Comparison of ENCODE assay signal across 20 cellular contexts in genomic region chr7:142917447-142917846, GRCh38. TPM values are rescaled to one million over a fixed set of nuclear protein-coding genes. Genes with fewer than 3 reads are reported as not detected.
DNase-seq lines count a peak whose midpoint lies in the region; ATAC-seq and TF ChIP-seq lines count a peak whose summit lies in the region.
"Had no signal": no experiment of that assay in that cellular context is flagged by ENCODE, and none has a peak within 500 bp of the region (broad histone marks: within the 10 kb centered on the region; RNA-seq: fewer than 3 reads in every experiment).

No MANE protein-coding gene starts in this region.

- H3K4me1 Mint-ChIP-seq in T-helper 17 cell: no peaks in the 10 kb centered on the region
- H3K4me1 Mint-ChIP-seq: B cell had no signal

- no peak overlapping the region for H3K4me2 ChIP-seq in Karpas-422 (ENCODE audit: low read depth, low read length, poor library complexity, severe bottlenecking)

- peak overlapping the region; percentile 70 for H3K27ac Mint-ChIP-seq in T-helper 17 cell
- H3K27ac Mint-ChIP-seq: B cell; CD4-positive, alpha-beta T cell; CD8-positive, alpha-beta T cell had no signal

- no peaks in the 10 kb centered on the region for H3K79me2 ChIP-seq in Karpas-422 (ENCODE audit: low read length)

- H3K27ac ChIP-seq in Karpas-422 (ENCODE audit: low read length): no peak overlapping the region
- H3K27ac ChIP-seq in vagina: no peak overlapping the region
- H3K27ac ChIP-seq: BLaER1 treated with 17β-estradiol and CSF1 and Interleukin-3, amounts not matched to agents 10 nM and 100 nM; C4-2B had no signal

- H3K9me2 ChIP-seq in Karpas-422 (replicated peaks; ENCODE audit: insufficient read depth, low read length): no peaks in the 10 kb centered on the region

- ATAC-seq in T-helper 17 cell (no peak), Right ventricle myocardium inferior (no peak)
- ATAC-seq: CD8-positive, alpha-beta T cell had no signal

- peak; percentile 16 for DNase-seq in Karpas-422
- DNase-seq in T-helper 17 cell: no peak
- DNase-seq in islet precursor cell: peak; percentile 10
- peak; percentile 52 to 55 for DNase-seq in vagina (ENCODE audit: extremely low spot score in 2 of 2)
- no peak for DNase-seq in Right ventricle myocardium inferior (ENCODE audit: missing footprints)
- no peak for DNase-seq in AG20443 (ENCODE audit: low spot score)
- DNase-seq in GOT3 (lab: John Stamatoyannopoulos, UW): no peak
- DNase-seq: 8988T; ACHN; AML-193; Caco-2; Calu3; CD4-positive, alpha-beta T cell; CD8-positive, alpha-beta T cell; DMS79 treated with DMSO at 0.1 percent for 48 hours; GF-D8 had no signal

- TF ChIP-seq POLR2A in vagina (IDR thresholded peaks at IDR 0.05): no peak

- TF ChIP-seq CTCF in vagina (IDR thresholded peaks at IDR 0.05): no peak

- peaks cover 2% of the 10 kb centered on the region for H3K36me3 Mint-ChIP-seq in T-helper 17 cell (ENCODE audit: low read depth)
- H3K36me3 Mint-ChIP-seq: CD8-positive, alpha-beta T cell had no signal

- H3K9me3 ChIP-seq in Karpas-422 (ENCODE audit: low read length) (no peaks in the 10 kb centered on the region), T-helper 17 cell (ENCODE audit: control insufficient read depth, low read length, poor library complexity, severe bottlenecking) (no peaks in the 10 kb centered on the region), vagina (no peaks in the 10 kb centered on the region)
- H3K9me3 ChIP-seq: BLaER1 treated with 17β-estradiol and CSF1 and Interleukin-3, amounts not matched to agents 10 nM and 100 nM had no signal

- H3K4me3 Mint-ChIP-seq in T-helper 17 cell: no peak overlapping the region
- H3K4me3 Mint-ChIP-seq: B cell; CD4-positive, alpha-beta T cell; CD8-positive, alpha-beta T cell had no signal

- no peaks in the 10 kb centered on the region for H3K36me3 ChIP-seq in Karpas-422 (ENCODE audit: insufficient read depth, low read length)
- H3K36me3 ChIP-seq in vagina: no peaks in the 10 kb centered on the region
- H3K36me3 ChIP-seq: BLaER1 treated with 17β-estradiol and CSF1 and Interleukin-3, amounts not matched to agents 10 nM and 100 nM had no signal

- H3K27me3 ChIP-seq in Karpas-422 (ENCODE audit: low read length): no peaks in the 10 kb centered on the region
- no peaks in the 10 kb centered on the region for H3K27me3 ChIP-seq in vagina
- H3K27me3 ChIP-seq: BLaER1 treated with 17β-estradiol and CSF1 and Interleukin-3, amounts not matched to agents 10 nM and 100 nM had no signal

- H3K4me1 ChIP-seq in Karpas-422 (ENCODE audit: low read length): no peaks in the 10 kb centered on the region
- no peaks in the 10 kb centered on the region for H3K4me1 ChIP-seq in vagina

- no peak overlapping the region for H3K4me3 ChIP-seq in Karpas-422 (ENCODE audit: low read length)
- H3K4me3 ChIP-seq in vagina: no peak overlapping the region
- H3K4me3 ChIP-seq: BLaER1 treated with 17β-estradiol and CSF1 and Interleukin-3, amounts not matched to agents 10 nM and 100 nM had no signal

- H3K9ac ChIP-seq in Karpas-422 (ENCODE audit: low read length): no peak overlapping the region
- H3K9ac ChIP-seq: BLaER1 treated with 17β-estradiol and CSF1 and Interleukin-3, amounts not matched to agents 10 nM and 100 nM had no signal

- no peaks in the 10 kb centered on the region for H4K20me1 ChIP-seq in Karpas-422 (ENCODE audit: insufficient read depth, low read depth, low read length)
- H4K20me1 ChIP-seq: BLaER1 treated with 17β-estradiol and CSF1 and Interleukin-3, amounts not matched to agents 10 nM and 100 nM had no signal

- H2AFZ ChIP-seq in Karpas-422 (ENCODE audit: low read length): no peak overlapping the region

- intact Hi-C loops in vagina (cut with DNase I): no loop called here
- intact Hi-C loops in Right ventricle myocardium inferior (cut with DNase I): no loop called here

- peaks cover 60% of the 10 kb centered on the region for H3K27me3 Mint-ChIP-seq in T-helper 17 cell

RNA-seq across cellular contexts. Expression of gene TRPV5, which starts 16.1 kb away (rescaled TPM):
- total RNA-seq in Karpas-422 (2014; rRNA removed; shearing (Covaris generic); ENCODE audit: low replicate concordance): not detected in 2 replicates
- total RNA-seq in T-helper 17 cell (not detected), vagina (not detected), Right ventricle myocardium inferior (not detected)
- total RNA-seq: A673; B cell; Caco-2; Calu3; CD4-positive, alpha-beta T cell; CD8-positive, alpha-beta T cell had no signal

RNA-seq across cellular contexts. Expression of gene LLCFC1, which starts 21.8 kb away (rescaled TPM):
- total RNA-seq in Karpas-422 (2014; rRNA removed; shearing (Covaris generic); ENCODE audit: low replicate concordance): not detected in 2 replicates
- total RNA-seq in T-helper 17 cell (not detected), vagina (not detected), Right ventricle myocardium inferior (not detected)
- total RNA-seq: A673; B cell; Caco-2; Calu3; CD4-positive, alpha-beta T cell; CD8-positive, alpha-beta T cell had no signal

RNA-seq across cellular contexts. Expression of gene TRPV6, which starts 31.9 kb away (rescaled TPM):
- 0.07 TPM in 1 of 2 replicates, not detected in the other for total RNA-seq in Karpas-422 (2014; rRNA removed; shearing (Covaris generic); ENCODE audit: low replicate concordance)
- total RNA-seq in T-helper 17 cell (not detected), vagina (7.9 TPM), Right ventricle myocardium inferior (not detected)
- total RNA-seq: A673; B cell; CD4-positive, alpha-beta T cell; CD8-positive, alpha-beta T cell had no signal

RNA-seq across cellular contexts. Expression of gene KEL, which starts 44.7 kb away (rescaled TPM):
- total RNA-seq in Karpas-422 (2014; rRNA removed; shearing (Covaris generic); ENCODE audit: low replicate concordance): 0.36 TPM in 1 of 2 replicates, not detected in the other
- 1 to 10 TPM in 1 of 2 donors, under 1 TPM in 1; 0.52 to 3.3 TPM for total RNA-seq in T-helper 17 cell
- total RNA-seq in vagina: 2.2 TPM
- 0.62 TPM for total RNA-seq in Right ventricle myocardium inferior
- total RNA-seq: A673, Caco-2, Calu3 had no signal

Comparison
In these comparisons a context has a peak if more than half of its experiments do, and no peak if none do; other contexts are left out.
1. DNase-seq: peak in Karpas-422 (single experiment), islet precursor cell (single experiment) and vagina (2 of 2); none in T-helper 17 cell (0 of 3), Right ventricle myocardium inferior (single experiment), AG20443 (single experiment) and GOT3 (single experiment).